ENCODE assay signal across 1 cellular context in the genomic region with DNA sequence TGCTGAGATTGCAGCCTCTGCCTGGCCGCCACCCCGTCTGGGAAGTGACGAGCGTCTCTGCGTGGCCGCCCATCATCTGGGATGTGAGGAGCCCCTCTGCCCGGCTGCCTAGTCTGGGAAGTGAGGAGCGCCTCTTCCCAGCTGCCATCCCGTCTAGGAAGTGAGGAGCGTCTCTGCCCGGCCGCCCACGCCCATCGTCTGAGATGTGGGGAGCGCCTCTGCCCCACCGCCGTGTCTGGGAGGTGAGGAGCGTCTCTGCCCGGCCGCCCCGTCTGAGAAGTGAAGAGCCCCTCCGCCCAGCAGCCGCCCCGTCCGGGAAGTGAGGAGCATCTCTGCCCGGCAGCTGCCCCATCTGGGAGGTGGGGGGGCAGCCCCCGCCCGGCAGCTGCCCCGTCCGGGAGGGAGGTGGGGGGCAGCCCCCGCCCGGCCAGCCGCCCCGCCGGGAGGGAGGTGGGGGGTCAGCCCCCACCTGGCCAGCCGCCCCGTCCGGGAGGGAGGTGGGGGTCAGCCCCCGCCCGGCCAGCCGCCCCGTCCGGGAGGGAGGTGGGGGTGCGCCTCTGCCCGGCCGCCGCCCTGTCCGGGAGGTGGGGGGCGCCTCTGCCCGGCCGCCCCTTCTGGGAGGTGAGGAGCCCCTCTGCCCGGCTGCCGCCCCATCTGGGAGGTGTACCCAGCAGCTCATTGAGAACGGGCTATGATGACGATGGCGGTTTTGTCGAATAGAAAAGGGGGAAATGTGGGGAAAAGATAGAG. TPM values are rescaled to one million over a fixed set of nuclear protein-coding genes. Genes with fewer than 3 reads are reported as not detected.
"Had no signal": no experiment of that assay in that cellular context is flagged by ENCODE, and none has a peak within 500 bp of the region (broad histone marks: within the 10 kb centered on the region; RNA-seq: fewer than 3 reads in every experiment).

No MANE protein-coding gene starts in this region.

RNA-seq across cellular contexts. Expression of a gene that starts 25.6 kb away (rescaled TPM):
- total RNA-seq: G401 had no signal

RNA-seq across cellular contexts. Expression of a gene that starts 57.3 kb away (rescaled TPM):
- total RNA-seq: G401 had no signal
